1 cellular context compared by ENCODE assay signal in genomic region chr7:129503725-129504124, GRCh38.
TF ChIP-seq lines count a peak whose summit lies in the region.

No MANE protein-coding gene starts in this region.

TF ChIP-seq in SK-N-SH, 30 proteins besides CTCF, POLR2A, EP300 and RAD21:
- TF ChIP-seq RCOR1 (IDR thresholded peaks at IDR 0.05; ENCODE audit: low read length) (no peak), MEF2A (IDR thresholded peaks at IDR 0.05; ENCODE audit: borderline replicate concordance, low read depth) (no peak), REST (IDR thresholded peaks at IDR 0.05; ENCODE audit: low read depth, low read length) (no peak), NFIC (IDR thresholded peaks at IDR 0.05; ENCODE audit: borderline replicate concordance) (no peak), FOSL2 (IDR thresholded peaks at IDR 0.05; ENCODE audit: borderline replicate concordance, low read depth) (no peak)
